In genomic region chr12:125346361-125346760, GRCh38 we compare ENCODE assay signal across 15 cellular contexts.
DNase-seq lines count a peak whose midpoint lies in the region; ATAC-seq, FAIRE-seq and TF ChIP-seq lines count a peak whose summit lies in the region.
"Had no signal": no experiment of that assay in that cellular context is flagged by ENCODE, and none has a peak within 500 bp of the region (broad histone marks: within the 10 kb centered on the region; RNA-seq: fewer than 3 reads in every experiment).

No MANE protein-coding gene starts in this region.

- peak; percentile 4 for TF ChIP-seq CTCF in DND-41 (IDR thresholded peaks at IDR 0.05; ENCODE audit: borderline replicate concordance, extremely low read depth, low read length, poor library complexity, severe bottlenecking)
- peak; percentile 32; the same call in 1 of the 2 replicates for TF ChIP-seq CTCF in LNCAP (IDR thresholded peaks at IDR 0.05)
- TF ChIP-seq CTCF in GM12878 (IDR thresholded peaks at IDR 0.05 in 2 of 3, conservative IDR thresholded peaks at IDR 0.05 in 1 of 3; ENCODE audit: control insufficient read depth in 2 of 3, extremely low read depth in 1 of 3, insufficient read depth in 1 of 3, low read depth in 3 of 3, low read length in 3 of 3), result peak; percentile 9 to 59 (median 30); a peak in 3 of 6 replicates
- peak; percentile 30 to 49 (median 42) for TF ChIP-seq CTCF in right lobe of liver (IDR thresholded peaks at IDR 0.05)

- H3K36me3 ChIP-seq in DND-41 (ENCODE audit: insufficient read depth, low read length) (no peaks in the 10 kb centered on the region), GM12878 (ENCODE audit: control insufficient read depth in 2 of 2, insufficient read depth in 2 of 2, low read length in 1 of 2) (no peaks in the 10 kb centered on the region), right lobe of liver (no peaks in the 10 kb centered on the region)
- H3K36me3 ChIP-seq: HAP-1 had no signal

- 8% methylated on average over 4 of the region's 4 CpGs for WGBS in GM12878 (ENCODE audit: insufficient coverage, insufficient replicate concordance, low lambda C conversion rate, missing lambda C conversion rate)
- WGBS in right lobe of liver (ENCODE audit: insufficient coverage, low coverage, low lambda C conversion rate, missing lambda C conversion rate), result 13% methylated on average over 4 of the region's 4 CpGs

- RAD21 ChIA-PET in GM12878 (lab: Charles Lee; ENCODE audit: unreplicated experiment), result interaction anchor here (1.2 to 1.5 kb wide), 2 partner anchors 56 to 186 kb away, joined by 3 to 5 read pairs; no protein-coding TSS in a partner anchor

- ATAC-seq in DND-41 (ENCODE audit: insufficient read depth, low read depth) (no peak), GM12878 (peak; percentile 42; the same call in 2 of the 3 replicates), right lobe of liver (peak; percentile 42 to 80 (median 54)), GM19455 (IDR thresholded peaks at IDR 0.05; ENCODE audit: unreplicated experiment) (no peak)
- ATAC-seq: naive thymus-derived CD8-positive, alpha-beta T cell had no signal

- SMC1A ChIA-PET in GM12878 (lab: Charles Lee; ENCODE audit: uncharacterized antibody, unreplicated experiment), result interaction anchor here (0.8 to 1.9 kb wide), 4 partner anchors 11 to 206 kb away, joined by 3 to 6 read pairs (median 4); no protein-coding TSS in a partner anchor

- no TSS peak for BruUV-seq in GM12878 (replicated peaks; lab: Mats Ljungman, UMichigan)

- no peaks in the 10 kb centered on the region for H3K79me2 ChIP-seq in DND-41 (ENCODE audit: insufficient read depth, low read length)
- H3K79me2 ChIP-seq in GM12878 (ENCODE audit: control insufficient read depth, insufficient read depth, low read length), result no peaks in the 10 kb centered on the region

- H3K9ac ChIP-seq in DND-41 (ENCODE audit: low read depth, low read length) (no peak overlapping the region), GM12878 (ENCODE audit: control insufficient read depth, insufficient read depth, low read length) (no peak overlapping the region)

- H3K9me3 ChIP-seq in DND-41 (ENCODE audit: insufficient read depth, low read length, severe bottlenecking) (no peaks in the 10 kb centered on the region), GM12878 (replicated peaks; ENCODE audit: control insufficient read depth, insufficient read depth, low read length) (no peaks in the 10 kb centered on the region), right lobe of liver (no peaks in the 10 kb centered on the region)
- H3K9me3 ChIP-seq: HAP-1 had no signal

- in situ Hi-C loops in GM12878 (cut with MboI), result no loop called here

- no peak overlapping the region for H3K27ac ChIP-seq in DND-41 (ENCODE audit: low read length)
- no peak overlapping the region for H3K27ac ChIP-seq in GM12878 (ENCODE audit: control insufficient read depth, insufficient read depth)
- H3K27ac ChIP-seq in right lobe of liver, result no peak overlapping the region
- H3K27ac ChIP-seq: RWPE1 had no signal

- H4K20me1 ChIP-seq in DND-41 (ENCODE audit: insufficient read depth, low read length) (no peaks in the 10 kb centered on the region; the same call in 1 of the 2 replicates), GM12878 (ENCODE audit: control insufficient read depth, insufficient read depth) (no peaks in the 10 kb centered on the region)

- DNase-seq in DND-41 (no peak), GM12878 (ENCODE audit: low read depth, low spot score) (no peak), right lobe of liver (no peak), urothelium cell line (ENCODE audit: low spot score) (no peak), HTR-8/SVneo (ENCODE audit: insufficient read length, low spot score) (no peak), epidermal melanocyte (ENCODE audit: insufficient read length, low spot score) (no peak)
- DNase-seq: CD4-positive, alpha-beta memory T cell; erythroblast; naive thymus-derived CD8-positive, alpha-beta T cell; NCI-H2107 had no signal

- H3K27me3 ChIP-seq in DND-41 (ENCODE audit: insufficient read depth, low read length, poor library complexity) (peaks cover 27% of the 10 kb centered on the region), GM12878 (replicated peaks in 1 of 2; ENCODE audit: control insufficient read depth in 2 of 2, insufficient read depth in 2 of 2, low read length in 1 of 2) (no peaks in the 10 kb centered on the region; a peak in 1 of 4 replicates), right lobe of liver (no peaks in the 10 kb centered on the region)

- intact Hi-C loops in GM12878 (cut with micrococcal nuclease; ENCODE audit: unreplicated experiment) (no loop called here), right lobe of liver (cut with DNase I) (no loop called here)

- H2AFZ ChIP-seq in DND-41 (ENCODE audit: low read depth, low read length), result no peak overlapping the region
- H2AFZ ChIP-seq in GM12878 (ENCODE audit: control insufficient read depth, low read depth, low read length), result no peak overlapping the region

- H3K4me2 ChIP-seq in DND-41 (ENCODE audit: insufficient read depth, low read length) (no peak overlapping the region), GM12878 (ENCODE audit: control insufficient read depth, insufficient read depth) (no peak overlapping the region)

- TF ChIP-seq POLR2A in GM12878 (IDR thresholded peaks at IDR 0.05; ENCODE audit: low read depth, low read length) (no peak), right lobe of liver (IDR thresholded peaks at IDR 0.05) (no peak)

- H3K4me3 ChIP-seq in DND-41 (ENCODE audit: low read depth in 1 of 2, low read length in 2 of 2), result no peak overlapping the region
- H3K4me3 ChIP-seq in GM12878, result no peak overlapping the region
- no peak overlapping the region for H3K4me3 ChIP-seq in right lobe of liver
- H3K4me3 ChIP-seq: HAP-1 had no signal

- POLR2A ChIA-PET in GM12878 (lab: Charles Lee), result no interaction called here

- H3K4me1 ChIP-seq in DND-41 (ENCODE audit: insufficient read depth, low read length), result no peaks in the 10 kb centered on the region
- no peaks in the 10 kb centered on the region for H3K4me1 ChIP-seq in GM12878 (ENCODE audit: control insufficient read depth, insufficient read depth, low read length)
- no peaks in the 10 kb centered on the region for H3K4me1 ChIP-seq in right lobe of liver
- H3K4me1 ChIP-seq: HAP-1 had no signal

- TF ChIP-seq EP300 in GM12878 (IDR thresholded peaks at IDR 0.05; ENCODE audit: borderline replicate concordance in 1 of 2, control insufficient read depth in 1 of 2, low read depth in 2 of 2, low read length in 2 of 2), result no peak

- FAIRE-seq in GM12878 (lab: Jason Lieb, UNC) (no peak), urothelium cell line (lab: Jason Lieb, UNC) (no peak), HTR-8/SVneo (lab: Jason Lieb, UNC) (no peak)
- FAIRE-seq: TTC549 had no signal

- TF ChIP-seq RAD21 in GM12878 (IDR thresholded peaks at IDR 0.05; ENCODE audit: insufficient read depth, low read depth, low read length), result peak; percentile 60

- CTCF ChIA-PET in GM12878 (lab: Yijun Ruan, JAX), result interaction anchor here (0.5 to 1.3 kb wide), 6 partner anchors 15 to 268 kb away, joined by 3 to 4 read pairs (median 3); no protein-coding TSS in a partner anchor

TF ChIP-seq in GM12878, 131 proteins besides CTCF, POLR2A, EP300 and RAD21:
- peak; percentile 41; the same call in 1 of the 2 replicates for TF ChIP-seq SMC3 (IDR thresholded peaks at IDR 0.05; ENCODE audit: borderline replicate concordance, low read length)
- no peak for TF ChIP-seq NFYA (IDR thresholded peaks at IDR 0.05; ENCODE audit: borderline replicate concordance, low read depth, low read length)
- no peak for TF ChIP-seq ZNF24 (IDR thresholded peaks at IDR 0.05)
- TF ChIP-seq JUNB (IDR thresholded peaks at IDR 0.05), result no peak; the same call in 1 of the 2 replicates
- peak; percentile 40; the same call in 1 of the 2 replicates for TF ChIP-seq SPI1 (IDR thresholded peaks at IDR 0.05; ENCODE audit: borderline replicate concordance, insufficient read depth, low read depth, low read length)
- TF ChIP-seq MXI1 (IDR thresholded peaks at IDR 0.05; ENCODE audit: low read depth, low read length), result no peak
- no peak for TF ChIP-seq BMI1 (IDR thresholded peaks at IDR 0.05; ENCODE audit: borderline replicate concordance)
- TF ChIP-seq SREBF2 (IDR thresholded peaks at IDR 0.05; ENCODE audit: low read length), result no peak

Comparison
In these comparisons a context has a peak if more than half of its experiments do, and no peak if none do; other contexts are left out.
1. ATAC-seq: peak in GM12878 (single experiment) and right lobe of liver (4 of 4); none in DND-41 (single experiment) and GM19455 (single experiment).
2. Peak in every context shown above with its lines, with median percentiles within 50 percentile points of each other: CTCF ChIP-seq.